ENCODE assay signal across 15 cellular contexts in the genomic region with DNA sequence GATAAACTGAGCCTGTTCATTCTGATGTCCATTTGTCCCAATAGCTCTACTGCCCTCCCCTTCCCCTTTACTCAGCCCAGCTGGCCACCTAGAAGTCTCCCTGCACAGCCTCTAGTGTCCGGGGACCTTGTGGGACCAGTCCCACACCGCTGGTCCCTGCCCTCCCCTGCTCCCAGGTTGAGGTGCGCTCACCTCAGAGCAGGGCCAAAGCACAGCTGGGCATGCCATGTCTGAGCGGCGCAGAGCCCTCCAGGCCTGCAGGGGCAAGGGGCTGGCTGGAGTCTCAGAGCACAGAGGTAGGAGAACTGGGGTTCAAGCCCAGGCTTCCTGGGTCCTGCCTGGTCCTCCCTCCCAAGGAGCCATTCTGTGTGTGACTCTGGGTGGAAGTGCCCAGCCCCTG.
"Had no signal": no experiment of that assay in that cellular context is flagged by ENCODE, and none has a peak within 500 bp of the region (broad histone marks: within the 10 kb centered on the region; RNA-seq: fewer than 3 reads in every experiment).

No MANE protein-coding gene starts in this region.

- H3K4me3 Mint-ChIP-seq: activated CD8-positive, alpha-beta T cell treated with anti-CD3 and anti-CD28 coated beads, Interleukin-2, amount 10 ng/mL, durations not matched to agents 7 days and 5 days; activated T-helper 1 cell treated with anti-CD3 and anti-CD28 coated beads, Interleukin-12 subunit alpha, Interleukin-12 subunit beta, Interleukin-2, Interleukin-4 antibody, amounts not matched to agents 30 ng/mL and 10 ng/mL and 1 ng/mL, durations not matched to agents 14 hours and 24 hours and 36 hours; effector memory CD8-positive, alpha-beta T cell; naive B cell; stimulated activated memory B cell treated with anti-CD40 and anti-IgM and Interleukin-4, amounts not matched to agents 10 μg/mL and 1 μg/mL and 100 μg/mL, for 72 hours had no signal

- ATAC-seq: activated CD8-positive, alpha-beta T cell treated with anti-CD3 and anti-CD28 coated beads, Interleukin-2, amount 10 ng/mL, durations not matched to agents 7 days and 5 days; effector memory CD8-positive, alpha-beta T cell; left cardiac atrium; stimulated activated memory B cell treated with anti-CD40 and anti-IgM and Interleukin-4, amounts not matched to agents 10 μg/mL and 1 μg/mL and 100 μg/mL, for 72 hours had no signal

- H3K27ac ChIP-seq: esophagus muscularis mucosa, spleen, transverse colon had no signal

- DNase-seq: activated CD4-positive, alpha-beta T cell treated with anti-CD3 and anti-CD28 coated beads for 4 hours; activated CD8-positive, alpha-beta T cell treated with anti-CD3 and anti-CD28 coated beads, Interleukin-2, amount 10 ng/mL, durations not matched to agents 7 days and 5 days; activated naive CD4-positive, alpha-beta T cell; central memory CD4-positive, alpha-beta T cell; effector memory CD8-positive, alpha-beta T cell; left cardiac atrium; naive B cell; spleen; stimulated activated CD4-positive, alpha-beta T cell treated with anti-CD3 and anti-CD28 coated beads, Interleukin-1b, Interleukin-23, amount 100 ng/mL, for 48 hours; transverse colon had no signal

- H3K27ac Mint-ChIP-seq: activated CD8-positive, alpha-beta T cell treated with anti-CD3 and anti-CD28 coated beads, Interleukin-2, amount 10 ng/mL, durations not matched to agents 7 days and 5 days; activated T-helper 1 cell treated with anti-CD3 and anti-CD28 coated beads, Interleukin-12 subunit alpha, Interleukin-12 subunit beta, Interleukin-2, Interleukin-4 antibody, amounts not matched to agents 30 ng/mL and 10 ng/mL and 1 ng/mL, durations not matched to agents 14 hours and 24 hours and 36 hours; effector memory CD8-positive, alpha-beta T cell; progenitor cell of endocrine pancreas; stimulated activated memory B cell treated with anti-CD40 and anti-IgM and Interleukin-4, amounts not matched to agents 10 μg/mL and 1 μg/mL and 100 μg/mL, for 72 hours had no signal

- H3K4me3 ChIP-seq: esophagus muscularis mucosa, lung, spleen, transverse colon had no signal

- H3K27me3 ChIP-seq: esophagus muscularis mucosa, spleen, transverse colon had no signal

- H3K27me3 Mint-ChIP-seq: effector memory CD8-positive, alpha-beta T cell; naive B cell; progenitor cell of endocrine pancreas; stimulated activated memory B cell treated with anti-CD40 and anti-IgM and Interleukin-4, amounts not matched to agents 10 μg/mL and 1 μg/mL and 100 μg/mL, for 72 hours had no signal
